ENCODE assay signal across 8 cellular contexts in genomic region chr9:22244141-22245011, GRCh38.
DNase-seq lines count a peak whose midpoint lies in the region; ATAC-seq, FAIRE-seq and TF ChIP-seq lines count a peak whose summit lies in the region.

No MANE protein-coding gene starts in this region.

- no peaks in the 10 kb centered on the region for H3K9me3 Mint-ChIP-seq in stimulated activated memory B cell treated with anti-CD40 and anti-IgM and Interleukin-4, amounts not matched to agents 10 μg/mL and 1 μg/mL and 100 μg/mL, for 72 hours

- H3F3A ChIP-seq in PC-3 (ENCODE audit: low read length, unreplicated experiment) = no peaks in the 10 kb centered on the region

- CTCF ChIA-PET in PC-3 (lab: Charles Lee) = interaction anchor here (0.5 to 1.5 kb wide), 11 partner anchors 62 to 1031 kb away, joined by 3 to 15 read pairs (median 4); partner anchors contain the start of gene CDKN2B

- H3K27me3 ChIP-seq in PC-3 (ENCODE audit: low read length) = no peaks in the 10 kb centered on the region

- peak; percentile 66 for DNase-seq in CD1c-positive myeloid dendritic cell (ENCODE audit: extremely low spot score)
- DNase-seq in GM13977 (ENCODE audit: low spot score) = peak; percentile 36
- peak; percentile 10 for DNase-seq in HTR-8/SVneo (ENCODE audit: insufficient read length, low spot score)
- DNase-seq in PC-3 = peak; percentile 73
- peak; percentile 32 to 50 for DNase-seq in dermis microvascular lymphatic vessel endothelial cell (ENCODE audit: low read depth in 2 of 2)
- DNase-seq in myocyte (ENCODE audit: low read depth) = peak; percentile 78
- no peak for DNase-seq in SHP77 (lab: John Stamatoyannopoulos, UW)

- H3K9ac ChIP-seq in PC-3 (ENCODE audit: low read length) = peak overlapping the region; percentile 33

- H3K79me2 ChIP-seq in PC-3 (ENCODE audit: low read length) = no peaks in the 10 kb centered on the region

- POLR2A ChIA-PET in PC-3 (lab: Charles Lee; ENCODE audit: unreplicated experiment) = interaction anchor here (0.5 to 0.7 kb wide), 4 partner anchors 75 to 248 kb away, joined by 3 to 26 read pairs (median 4); partner anchors contain the start of gene CDKN2B

- no peaks in the 10 kb centered on the region for H3K9me3 ChIP-seq in PC-3 (ENCODE audit: low read length)

- no peak overlapping the region for H3K4me3 Mint-ChIP-seq in stimulated activated memory B cell treated with anti-CD40 and anti-IgM and Interleukin-4, amounts not matched to agents 10 μg/mL and 1 μg/mL and 100 μg/mL, for 72 hours

- H3K36me3 Mint-ChIP-seq in stimulated activated memory B cell treated with anti-CD40 and anti-IgM and Interleukin-4, amounts not matched to agents 10 μg/mL and 1 μg/mL and 100 μg/mL, for 72 hours = no peaks in the 10 kb centered on the region

- peak overlapping the region; percentile 47 for H3K4me2 ChIP-seq in PC-3 (ENCODE audit: low read length)

- no peak overlapping the region for H3K27ac Mint-ChIP-seq in stimulated activated memory B cell treated with anti-CD40 and anti-IgM and Interleukin-4, amounts not matched to agents 10 μg/mL and 1 μg/mL and 100 μg/mL, for 72 hours

- no peaks in the 10 kb centered on the region for H3K27me3 Mint-ChIP-seq in stimulated activated memory B cell treated with anti-CD40 and anti-IgM and Interleukin-4, amounts not matched to agents 10 μg/mL and 1 μg/mL and 100 μg/mL, for 72 hours

- peak overlapping the region; percentile 52; the same call in 1 of the 2 replicates for H2AFZ ChIP-seq in PC-3 (ENCODE audit: low read length)

- in situ Hi-C loops in GM13977 (cut with MboI; ENCODE audit: low pct_unique_long_range_greater_than_20kb, low sequenced_read_pairs, unreplicated experiment) = no loop called here

- H3K27ac ChIP-seq in PC-3 (ENCODE audit: low read length) = peak overlapping the region; percentile 21

- H3K9me2 ChIP-seq in PC-3 (replicated peaks; ENCODE audit: low read length) = no peaks in the 10 kb centered on the region

- H3K4me1 Mint-ChIP-seq in stimulated activated memory B cell treated with anti-CD40 and anti-IgM and Interleukin-4, amounts not matched to agents 10 μg/mL and 1 μg/mL and 100 μg/mL, for 72 hours = peaks cover 36% of the 10 kb centered on the region

- no peaks in the 10 kb centered on the region for H4K20me1 ChIP-seq in PC-3 (ENCODE audit: low read length)

- no peak overlapping the region; the same call in 1 of the 2 replicates for H3K4me3 ChIP-seq in PC-3 (ENCODE audit: low read length)

- peaks cover 24% of the 10 kb centered on the region for H3K4me1 ChIP-seq in PC-3 (ENCODE audit: insufficient read depth, low read length)

- TF ChIP-seq CTCF in GM13977 (IDR thresholded peaks at IDR 0.05; ENCODE audit: extremely low read depth, insufficient read depth, missing control alignments) = peak; percentile 67
- peak; percentile 71 for TF ChIP-seq CTCF in PC-3 (conservative IDR thresholded peaks at IDR 0.05; ENCODE audit: low read depth, low read length)

- no peaks in the 10 kb centered on the region for H3K36me3 ChIP-seq in PC-3 (ENCODE audit: low read depth, low read length)

- peak; percentile 82 for ATAC-seq in PC-3
- ATAC-seq in stimulated activated memory B cell treated with anti-CD40 and anti-IgM and Interleukin-4, amounts not matched to agents 10 μg/mL and 1 μg/mL and 100 μg/mL, for 72 hours = no peak

- intact Hi-C loops in PC-3 (cut with micrococcal nuclease) = loop anchor here (1.0 to 5.0 kb wide), 4 partner anchors 62 to 431 kb away; no protein-coding TSS in a partner anchor

- no peak for FAIRE-seq in HTR-8/SVneo (lab: Jason Lieb, UNC)

- BruUV-seq in PC-3 (replicated peaks; lab: Mats Ljungman, UMichigan) = no TSS peak

Comparison
In these comparisons a context has a peak if more than half of its experiments do, and no peak if none do; other contexts are left out.
1. DNase-seq: peak in CD1c-positive myeloid dendritic cell (single experiment), GM13977 (single experiment), HTR-8/SVneo (single experiment), PC-3 (single experiment), dermis microvascular lymphatic vessel endothelial cell (2 of 2) and myocyte (single experiment); none in SHP77 (0 of 2).